Comparison of ENCODE assay signal across 20 cellular contexts in genomic region chr5:19865336-19866087, GRCh38.
A peak's percentile ranks its signal among the peaks of the same experiment; 100 is the strongest.
DNase-seq lines count a peak whose midpoint lies in the region; ATAC-seq, FAIRE-seq and TF ChIP-seq lines count a peak whose summit lies in the region.
"Had no signal": no experiment of that assay in that cellular context is flagged by ENCODE, and none has a peak within 500 bp of the region (broad histone marks: within the 10 kb centered on the region; RNA-seq: fewer than 3 reads in every experiment).

No MANE protein-coding gene starts in this region.

- no peak overlapping the region for H3K4me3 Mint-ChIP-seq in WTC11
- H3K4me3 Mint-ChIP-seq: B cell; CD4-positive, alpha-beta memory T cell had no signal

- POLR2A ChIA-PET in WTC11 (lab: Charles Lee) (no interaction called here), RWPE1 (lab: Yijun Ruan, JAX; ENCODE audit: low non-redundant PET) (no interaction called here)

- dilution Hi-C loops in keratinocyte (cut with MboI; ENCODE audit: extremely low pct_ligation_motif_present, low sequenced_read_pairs): no loop called here

- no peaks in the 10 kb centered on the region for H3K36me3 ChIP-seq in keratinocyte (ENCODE audit: control insufficient read depth in 2 of 2, extremely low read depth in 1 of 2, insufficient read depth in 2 of 2, low read length in 2 of 2)
- H3K36me3 ChIP-seq: HAP-1, SJCRH30 had no signal

- no peak for DNase-seq in HTR-8/SVneo (ENCODE audit: insufficient read length, low spot score)
- DNase-seq in WTC11 (ENCODE audit: low spot score): peak; percentile 14
- no peak for DNase-seq in keratinocyte (ENCODE audit: low read depth, low spot score)
- DNase-seq in putamen (ENCODE audit: low spot score): peak; percentile 49
- no peak for DNase-seq in RWPE1 (ENCODE audit: low spot score)
- DNase-seq in RKO (ENCODE audit: low spot score): no peak
- no peak for DNase-seq in GM10266 (ENCODE audit: extremely low spot score)
- DNase-seq: Calu3; CD4-positive, alpha-beta memory T cell; MM.1S; NCI-H1105; NCI-H1694 treated with DMSO at 0.1 percent for 48 hours; NCI-H2107; NCI-H226; NCI-H526; SJCRH30 had no signal

- H3K79me2 ChIP-seq in keratinocyte (ENCODE audit: control insufficient read depth, insufficient read depth, low read length): no peaks in the 10 kb centered on the region

- TF ChIP-seq CTCF in WTC11 (IDR thresholded peaks at IDR 0.05): no peak
- TF ChIP-seq CTCF in keratinocyte (optimal IDR thresholded peaks at IDR 0.05 in 1 of 3, IDR thresholded peaks at IDR 0.05 in 1 of 3, conservative IDR thresholded peaks at IDR 0.05 in 1 of 3; ENCODE audit: extremely low read depth in 1 of 3, insufficient read depth in 2 of 3, low read length in 3 of 3): peak in 1 of 3 experiments; percentile 24
- TF ChIP-seq CTCF in RWPE1 (conservative IDR thresholded peaks at IDR 0.05; ENCODE audit: low read depth): no peak
- no peak for TF ChIP-seq CTCF in GM10266 (IDR thresholded peaks at IDR 0.05; ENCODE audit: control insufficient read depth, insufficient read depth, low read depth, missing control alignments)

- FAIRE-seq in HTR-8/SVneo (lab: Jason Lieb, UNC) (peak; percentile 26), keratinocyte (lab: Jason Lieb, UNC) (no peak)

- ATAC-seq in WTC11 (peak; percentile 66), HG02571 (IDR thresholded peaks at IDR 0.05; ENCODE audit: unreplicated experiment) (no peak)

- peak overlapping the region; percentile 18 to 48 (median 34) for H3K4me3 ChIP-seq in keratinocyte (ENCODE audit: control insufficient read depth in 2 of 3, extremely low read depth in 1 of 3, insufficient read depth in 2 of 3, low read depth in 1 of 3, low read length in 3 of 3)
- H3K4me3 ChIP-seq: HAP-1, SJCRH30 had no signal

- peaks cover 19% of the 10 kb centered on the region for H3K4me1 Mint-ChIP-seq in WTC11
- H3K4me1 Mint-ChIP-seq: B cell; CD4-positive, alpha-beta memory T cell had no signal

- no peaks in the 10 kb centered on the region for H3K27me3 Mint-ChIP-seq in WTC11 (ENCODE audit: low read depth)
- H3K27me3 Mint-ChIP-seq: B cell; CD4-positive, alpha-beta memory T cell had no signal

- H4K20me1 ChIP-seq in keratinocyte (ENCODE audit: control insufficient read depth, extremely low read depth, insufficient read depth, low read length): no peaks in the 10 kb centered on the region

- H3K27me3 ChIP-seq in keratinocyte (ENCODE audit: control insufficient read depth, extremely low read depth, insufficient read depth, low read length): no peaks in the 10 kb centered on the region
- H3K27me3 ChIP-seq: SJCRH30 had no signal

- H3K36me3 Mint-ChIP-seq in WTC11: no peaks in the 10 kb centered on the region
- H3K36me3 Mint-ChIP-seq: CD4-positive, alpha-beta memory T cell had no signal

- no peaks in the 10 kb centered on the region; the same call in 1 of the 2 replicates for H3K9me3 Mint-ChIP-seq in WTC11

- CTCF ChIA-PET in WTC11 (lab: Charles Lee): no interaction called here
- CTCF ChIA-PET in RWPE1 (lab: Yijun Ruan, JAX): no interaction called here

- peak overlapping the region; percentile 76 for H3K4me2 ChIP-seq in keratinocyte (ENCODE audit: control insufficient read depth, extremely low read depth, insufficient read depth, low read depth, low read length)
- H3K4me2 ChIP-seq: KMS-11 had no signal

- peak overlapping the region; percentile 13 for H3K27ac ChIP-seq in keratinocyte (ENCODE audit: control insufficient read depth, insufficient read depth, low read length)
- no peak overlapping the region for H3K27ac ChIP-seq in RWPE1
- H3K27ac ChIP-seq: KMS-11, SJCRH30 had no signal

- peak overlapping the region; percentile 22 for H3K9ac ChIP-seq in keratinocyte (ENCODE audit: control insufficient read depth, extremely low read depth, insufficient read depth, low read length)
- H3K9ac ChIP-seq: KMS-11 had no signal

- H3K9me1 ChIP-seq in keratinocyte (ENCODE audit: control insufficient read depth, extremely low read depth, insufficient read depth, low read length): no peaks in the 10 kb centered on the region

- no peak overlapping the region for H3K27ac Mint-ChIP-seq in WTC11
- H3K27ac Mint-ChIP-seq: B cell; CD4-positive, alpha-beta memory T cell had no signal

- peak overlapping the region; percentile 82 for H2AFZ ChIP-seq in keratinocyte (ENCODE audit: control insufficient read depth, low read length)

- peaks cover 13% of the 10 kb centered on the region for H3K4me1 ChIP-seq in keratinocyte (ENCODE audit: control insufficient read depth, extremely low read depth, insufficient read depth, low read length)
- H3K4me1 ChIP-seq: HAP-1, SJCRH30 had no signal

- H3K9me3 ChIP-seq in keratinocyte (ENCODE audit: control insufficient read depth, low read depth, low read length): no peaks in the 10 kb centered on the region
- H3K9me3 ChIP-seq: HAP-1, SJCRH30 had no signal

TF ChIP-seq in WTC11, 78 proteins besides CTCF, POLR2A, EP300 and RAD21:
- TF ChIP-seq FOXJ3 (CRISPR knock-in tag; IDR thresholded peaks at IDR 0.05; ENCODE audit: borderline replicate concordance) (no peak), ESRRA (CRISPR knock-in tag; IDR thresholded peaks at IDR 0.05; ENCODE audit: borderline replicate concordance) (no peak), ZNF396 (CRISPR knock-in tag; IDR thresholded peaks at IDR 0.05; ENCODE audit: borderline replicate concordance) (no peak), ZNF423 (CRISPR knock-in tag; IDR thresholded peaks at IDR 0.05) (no peak), SMAD4 (CRISPR knock-in tag; IDR thresholded peaks at IDR 0.05) (no peak), NR1H2 (CRISPR knock-in tag; IDR thresholded peaks at IDR 0.05) (no peak), CREM (CRISPR knock-in tag; IDR thresholded peaks at IDR 0.05) (no peak), GTF2I (CRISPR knock-in tag; conservative IDR thresholded peaks at IDR 0.05) (no peak), ZNF416 (CRISPR knock-in tag; IDR thresholded peaks at IDR 0.05) (no peak)

Comparison
In these comparisons a context has a peak if more than half of its experiments do, and no peak if none do; other contexts are left out.
1. DNase-seq: peak in WTC11 (single experiment) and putamen (single experiment); none in HTR-8/SVneo (single experiment), keratinocyte (single experiment), RWPE1 (single experiment), RKO (single experiment) and GM10266 (single experiment).